ENCODE assay signal across 1 cellular context in the genomic region with DNA sequence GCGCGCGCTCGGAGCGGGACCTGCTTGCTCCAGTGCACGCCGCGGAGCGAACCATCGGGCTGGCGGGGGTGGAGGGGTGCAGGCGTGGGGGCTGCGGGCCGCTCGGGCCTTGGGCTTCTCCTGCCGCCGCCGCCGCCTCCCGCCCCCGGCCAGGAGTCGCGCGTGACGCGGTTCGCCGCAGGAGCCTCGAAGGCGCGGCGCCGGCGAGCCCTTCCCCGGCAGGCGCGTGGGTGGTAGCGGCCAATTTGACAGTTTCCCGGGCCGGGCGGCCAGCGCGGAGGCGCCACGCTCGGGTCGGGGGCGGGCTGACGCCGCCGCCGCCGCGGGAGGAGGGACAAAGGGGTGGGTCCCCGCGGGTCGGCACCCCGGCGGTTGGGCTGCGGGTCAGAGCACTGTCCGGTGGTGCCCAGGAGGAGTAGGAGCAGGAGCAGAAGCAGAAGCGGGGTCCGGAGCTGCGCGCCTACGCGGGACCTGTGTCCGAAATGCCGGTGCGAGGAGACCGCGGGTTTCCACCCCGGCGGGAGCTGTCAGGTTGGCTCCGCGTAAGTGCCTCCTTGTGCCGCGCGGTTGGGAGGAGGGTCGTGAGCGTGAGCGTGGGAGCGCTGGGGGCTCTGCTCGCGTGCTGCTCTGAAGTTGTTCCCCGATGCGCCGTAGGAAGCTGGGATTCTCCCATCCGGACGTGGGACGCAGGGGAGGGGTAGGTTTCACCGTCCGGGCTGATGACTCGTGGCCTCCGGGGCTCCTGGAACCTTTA.
TF ChIP-seq lines count a peak whose summit lies in the region.

TSS of gene TJP2 (plus strand) at position 387 of the 754 bp plus-strand sequence. CDS start at position 483, 96 bp downstream.

TF ChIP-seq in HepG2, 621 proteins besides CTCF, POLR2A, EP300 and RAD21 (continued from another document and continues in another):
- TF ChIP-seq, protein P1, sequence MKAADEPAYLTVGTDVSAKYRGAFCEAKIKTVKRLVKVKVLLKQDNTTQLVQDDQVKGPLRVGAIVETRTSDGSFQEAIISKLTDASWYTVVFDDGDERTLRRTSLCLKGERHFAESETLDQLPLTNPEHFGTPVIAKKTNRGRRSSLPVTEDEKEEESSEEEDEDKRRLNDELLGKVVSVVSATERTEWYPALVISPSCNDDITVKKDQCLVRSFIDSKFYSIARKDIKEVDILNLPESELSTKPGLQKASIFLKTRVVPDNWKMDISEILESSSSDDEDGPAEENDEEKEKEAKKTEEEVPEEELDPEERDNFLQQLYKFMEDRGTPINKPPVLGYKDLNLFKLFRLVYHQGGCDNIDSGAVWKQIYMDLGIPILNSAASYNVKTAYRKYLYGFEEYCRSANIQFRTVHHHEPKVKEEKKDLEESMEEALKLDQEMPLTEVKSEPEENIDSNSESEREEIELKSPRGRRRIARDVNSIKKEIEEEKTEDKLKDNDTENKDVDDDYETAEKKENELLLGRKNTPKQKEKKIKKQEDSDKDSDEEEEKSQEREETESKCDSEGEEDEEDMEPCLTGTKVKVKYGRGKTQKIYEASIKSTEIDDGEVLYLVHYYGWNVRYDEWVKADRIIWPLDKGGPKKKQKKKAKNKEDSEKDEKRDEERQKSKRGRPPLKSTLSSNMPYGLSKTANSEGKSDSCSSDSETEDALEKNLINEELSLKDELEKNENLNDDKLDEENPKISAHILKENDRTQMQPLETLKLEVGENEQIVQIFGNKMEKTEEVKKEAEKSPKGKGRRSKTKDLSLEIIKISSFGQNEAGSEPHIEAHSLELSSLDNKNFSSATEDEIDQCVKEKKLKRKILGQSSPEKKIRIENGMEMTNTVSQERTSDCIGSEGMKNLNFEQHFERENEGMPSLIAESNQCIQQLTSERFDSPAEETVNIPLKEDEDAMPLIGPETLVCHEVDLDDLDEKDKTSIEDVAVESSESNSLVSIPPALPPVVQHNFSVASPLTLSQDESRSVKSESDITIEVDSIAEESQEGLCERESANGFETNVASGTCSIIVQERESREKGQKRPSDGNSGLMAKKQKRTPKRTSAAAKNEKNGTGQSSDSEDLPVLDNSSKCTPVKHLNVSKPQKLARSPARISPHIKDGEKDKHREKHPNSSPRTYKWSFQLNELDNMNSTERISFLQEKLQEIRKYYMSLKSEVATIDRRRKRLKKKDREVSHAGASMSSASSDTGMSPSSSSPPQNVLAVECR (CRISPR knock-in tag; IDR thresholded peaks at IDR 0.05; ENCODE audit: borderline replicate concordance) = peak; percentile 69; the same call in 1 of the 2 replicates
- TF ChIP-seq DMAP1 (CRISPR knock-in tag; IDR thresholded peaks at IDR 0.05) (peak; percentile 38), ZNF335 (CRISPR knock-in tag; IDR thresholded peaks at IDR 0.05) (no peak), ZNF770 (CRISPR knock-in tag; IDR thresholded peaks at IDR 0.05) (0 out of 2 replicates have a peak, but pooled peaks have one; percentile 40), PHF5A (CRISPR knock-in tag; IDR thresholded peaks at IDR 0.05; ENCODE audit: low read depth, unreplicated experiment) (no peak), GPN1 (CRISPR knock-in tag; IDR thresholded peaks at IDR 0.05; ENCODE audit: borderline replicate concordance) (no peak), STAT6 (CRISPR knock-in tag; IDR thresholded peaks at IDR 0.05; ENCODE audit: borderline replicate concordance) (no peak), NFKB2 (CRISPR knock-in tag; IDR thresholded peaks at IDR 0.05; ENCODE audit: borderline replicate concordance) (0 out of 2 replicates have a peak, but pooled peaks have one; percentile 3), PHF21A (CRISPR knock-in tag; IDR thresholded peaks at IDR 0.05) (peak; percentile 25; the same call in 1 of the 2 replicates), ZNF292 (CRISPR knock-in tag; IDR thresholded peaks at IDR 0.05; ENCODE audit: borderline replicate concordance, low read depth) (0 out of 2 replicates have a peak, but pooled peaks have one; percentile 54), SIX4 (CRISPR knock-in tag; IDR thresholded peaks at IDR 0.05) (no peak), MYC (CRISPR knock-in tag; IDR thresholded peaks at IDR 0.05; ENCODE audit: borderline replicate concordance) (peak; percentile 45; the same call in 1 of the 2 replicates), NFE2L2 (IDR thresholded peaks at IDR 0.05; ENCODE audit: low read length) (no peak), DZIP1 (CRISPR knock-in tag; IDR thresholded peaks at IDR 0.05) (no peak), NKX3-1 (CRISPR knock-in tag; IDR thresholded peaks at IDR 0.05) (no peak), ZNF3 (CRISPR knock-in tag; IDR thresholded peaks at IDR 0.05) (no peak), KLF16 (CRISPR knock-in tag; IDR thresholded peaks at IDR 0.05) (no peak), POGK (CRISPR knock-in tag; conservative IDR thresholded peaks at IDR 0.05) (no peak), ZNF879 (CRISPR knock-in tag; IDR thresholded peaks at IDR 0.05) (no peak), AGO2 (optimal IDR thresholded peaks at IDR 0.05; ENCODE audit: low read depth, low read length) (peak; percentile 94), NR3C1 (CRISPR knock-in tag; IDR thresholded peaks at IDR 0.05) (no peak), ZNF564 (CRISPR knock-in tag; IDR thresholded peaks at IDR 0.05) (peak; percentile 58; the same call in 1 of the 2 replicates)
- TF ChIP-seq, protein P2, sequence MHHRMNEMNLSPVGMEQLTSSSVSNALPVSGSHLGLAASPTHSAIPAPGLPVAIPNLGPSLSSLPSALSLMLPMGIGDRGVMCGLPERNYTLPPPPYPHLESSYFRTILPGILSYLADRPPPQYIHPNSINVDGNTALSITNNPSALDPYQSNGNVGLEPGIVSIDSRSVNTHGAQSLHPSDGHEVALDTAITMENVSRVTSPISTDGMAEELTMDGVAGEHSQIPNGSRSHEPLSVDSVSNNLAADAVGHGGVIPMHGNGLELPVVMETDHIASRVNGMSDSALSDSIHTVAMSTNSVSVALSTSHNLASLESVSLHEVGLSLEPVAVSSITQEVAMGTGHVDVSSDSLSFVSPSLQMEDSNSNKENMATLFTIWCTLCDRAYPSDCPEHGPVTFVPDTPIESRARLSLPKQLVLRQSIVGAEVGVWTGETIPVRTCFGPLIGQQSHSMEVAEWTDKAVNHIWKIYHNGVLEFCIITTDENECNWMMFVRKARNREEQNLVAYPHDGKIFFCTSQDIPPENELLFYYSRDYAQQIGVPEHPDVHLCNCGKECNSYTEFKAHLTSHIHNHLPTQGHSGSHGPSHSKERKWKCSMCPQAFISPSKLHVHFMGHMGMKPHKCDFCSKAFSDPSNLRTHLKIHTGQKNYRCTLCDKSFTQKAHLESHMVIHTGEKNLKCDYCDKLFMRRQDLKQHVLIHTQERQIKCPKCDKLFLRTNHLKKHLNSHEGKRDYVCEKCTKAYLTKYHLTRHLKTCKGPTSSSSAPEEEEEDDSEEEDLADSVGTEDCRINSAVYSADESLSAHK (CRISPR knock-in tag; IDR thresholded peaks at IDR 0.05; ENCODE audit: borderline replicate concordance) = no peak
- TF ChIP-seq, protein P3, sequence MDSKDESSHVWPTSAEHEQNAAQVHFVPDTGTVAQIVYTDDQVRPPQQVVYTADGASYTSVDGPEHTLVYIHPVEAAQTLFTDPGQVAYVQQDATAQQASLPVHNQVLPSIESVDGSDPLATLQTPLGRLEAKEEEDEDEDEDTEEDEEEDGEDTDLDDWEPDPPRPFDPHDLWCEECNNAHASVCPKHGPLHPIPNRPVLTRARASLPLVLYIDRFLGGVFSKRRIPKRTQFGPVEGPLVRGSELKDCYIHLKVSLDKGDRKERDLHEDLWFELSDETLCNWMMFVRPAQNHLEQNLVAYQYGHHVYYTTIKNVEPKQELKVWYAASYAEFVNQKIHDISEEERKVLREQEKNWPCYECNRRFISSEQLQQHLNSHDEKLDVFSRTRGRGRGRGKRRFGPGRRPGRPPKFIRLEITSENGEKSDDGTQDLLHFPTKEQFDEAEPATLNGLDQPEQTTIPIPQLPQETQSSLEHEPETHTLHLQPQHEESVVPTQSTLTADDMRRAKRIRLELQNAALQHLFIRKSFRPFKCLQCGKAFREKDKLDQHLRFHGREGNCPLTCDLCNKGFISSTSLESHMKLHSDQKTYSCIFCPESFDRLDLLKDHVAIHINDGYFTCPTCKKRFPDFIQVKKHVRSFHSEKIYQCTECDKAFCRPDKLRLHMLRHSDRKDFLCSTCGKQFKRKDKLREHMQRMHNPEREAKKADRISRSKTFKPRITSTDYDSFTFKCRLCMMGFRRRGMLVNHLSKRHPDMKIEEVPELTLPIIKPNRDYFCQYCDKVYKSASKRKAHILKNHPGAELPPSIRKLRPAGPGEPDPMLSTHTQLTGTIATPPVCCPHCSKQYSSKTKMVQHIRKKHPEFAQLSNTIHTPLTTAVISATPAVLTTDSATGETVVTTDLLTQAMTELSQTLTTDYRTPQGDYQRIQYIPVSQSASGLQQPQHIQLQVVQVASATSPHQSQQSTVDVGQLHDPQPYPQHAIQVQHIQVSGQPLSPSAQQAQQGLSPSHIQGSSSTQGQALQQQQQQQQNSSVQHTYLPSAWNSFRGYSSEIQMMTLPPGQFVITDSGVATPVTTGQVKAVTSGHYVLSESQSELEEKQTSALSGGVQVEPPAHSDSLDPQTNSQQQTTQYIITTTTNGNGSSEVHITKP (CRISPR knock-in tag; IDR thresholded peaks at IDR 0.05; ENCODE audit: low read depth) = peak; percentile 96
- TF ChIP-seq, protein P4, sequence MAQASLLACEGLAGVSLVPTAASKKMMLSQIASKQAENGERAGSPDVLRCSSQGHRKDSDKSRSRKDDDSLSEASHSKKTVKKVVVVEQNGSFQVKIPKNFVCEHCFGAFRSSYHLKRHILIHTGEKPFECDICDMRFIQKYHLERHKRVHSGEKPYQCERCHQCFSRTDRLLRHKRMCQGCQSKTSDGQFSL (CRISPR knock-in tag; IDR thresholded peaks at IDR 0.05) = peak; percentile 16; the same call in 1 of the 2 replicates
- TF ChIP-seq, protein P5, sequence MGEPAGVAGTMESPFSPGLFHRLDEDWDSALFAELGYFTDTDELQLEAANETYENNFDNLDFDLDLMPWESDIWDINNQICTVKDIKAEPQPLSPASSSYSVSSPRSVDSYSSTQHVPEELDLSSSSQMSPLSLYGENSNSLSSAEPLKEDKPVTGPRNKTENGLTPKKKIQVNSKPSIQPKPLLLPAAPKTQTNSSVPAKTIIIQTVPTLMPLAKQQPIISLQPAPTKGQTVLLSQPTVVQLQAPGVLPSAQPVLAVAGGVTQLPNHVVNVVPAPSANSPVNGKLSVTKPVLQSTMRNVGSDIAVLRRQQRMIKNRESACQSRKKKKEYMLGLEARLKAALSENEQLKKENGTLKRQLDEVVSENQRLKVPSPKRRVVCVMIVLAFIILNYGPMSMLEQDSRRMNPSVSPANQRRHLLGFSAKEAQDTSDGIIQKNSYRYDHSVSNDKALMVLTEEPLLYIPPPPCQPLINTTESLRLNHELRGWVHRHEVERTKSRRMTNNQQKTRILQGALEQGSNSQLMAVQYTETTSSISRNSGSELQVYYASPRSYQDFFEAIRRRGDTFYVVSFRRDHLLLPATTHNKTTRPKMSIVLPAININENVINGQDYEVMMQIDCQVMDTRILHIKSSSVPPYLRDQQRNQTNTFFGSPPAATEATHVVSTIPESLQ (CRISPR knock-in tag; conservative IDR thresholded peaks at IDR 0.05) = no peak
